In the genomic region with DNA sequence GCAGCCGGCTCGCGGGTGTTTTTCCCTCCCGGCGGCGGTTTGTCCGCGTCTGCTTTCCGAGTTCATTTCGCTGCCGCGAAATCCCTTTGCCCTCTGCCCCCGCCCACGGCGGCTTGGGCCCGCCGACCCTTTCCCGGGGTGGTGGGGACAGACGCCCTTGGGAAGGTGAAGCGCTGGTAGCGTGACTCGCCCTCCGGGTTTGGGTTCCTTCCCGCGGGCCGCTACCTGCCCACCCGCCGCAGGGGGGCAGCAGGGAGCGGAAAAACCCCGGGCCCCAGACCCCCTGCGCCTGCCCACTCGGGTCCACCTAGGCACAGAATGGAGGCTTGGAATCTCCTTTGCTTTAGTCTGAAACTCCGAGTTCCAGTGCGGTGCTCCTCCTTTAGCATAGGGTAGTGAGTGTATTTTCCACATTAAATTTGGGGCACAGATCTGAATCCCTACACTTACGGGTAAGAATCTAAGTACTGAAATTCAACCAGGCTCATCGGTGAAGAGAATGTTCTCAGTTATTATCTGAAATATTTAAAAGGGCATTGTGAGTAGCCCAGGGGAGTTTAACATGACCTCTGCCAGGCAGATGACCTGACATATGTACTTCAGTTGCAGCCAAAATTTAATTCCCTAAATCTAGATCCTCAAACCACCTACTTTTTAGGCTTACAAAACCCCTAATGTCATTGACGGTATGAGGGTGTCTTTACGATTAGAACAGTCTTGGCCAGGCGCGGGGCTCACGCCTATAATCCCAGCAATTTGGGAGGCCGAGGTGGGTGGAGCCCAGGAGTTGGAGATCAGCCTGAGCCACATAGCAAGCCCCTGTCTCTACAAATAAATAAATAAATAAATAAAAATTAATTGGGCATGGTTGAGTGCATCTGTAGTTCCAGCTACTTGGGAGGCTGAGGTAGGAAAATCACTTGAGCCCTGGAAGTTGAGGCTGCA, we compare ENCODE assay signal across 1 cellular context.
TF ChIP-seq lines count a peak whose summit lies in the region.

No MANE protein-coding gene starts in this region.

TF ChIP-seq in K562, 482 proteins besides CTCF, POLR2A, EP300 and RAD21 (continued from another document):
- TF ChIP-seq, protein P1, sequence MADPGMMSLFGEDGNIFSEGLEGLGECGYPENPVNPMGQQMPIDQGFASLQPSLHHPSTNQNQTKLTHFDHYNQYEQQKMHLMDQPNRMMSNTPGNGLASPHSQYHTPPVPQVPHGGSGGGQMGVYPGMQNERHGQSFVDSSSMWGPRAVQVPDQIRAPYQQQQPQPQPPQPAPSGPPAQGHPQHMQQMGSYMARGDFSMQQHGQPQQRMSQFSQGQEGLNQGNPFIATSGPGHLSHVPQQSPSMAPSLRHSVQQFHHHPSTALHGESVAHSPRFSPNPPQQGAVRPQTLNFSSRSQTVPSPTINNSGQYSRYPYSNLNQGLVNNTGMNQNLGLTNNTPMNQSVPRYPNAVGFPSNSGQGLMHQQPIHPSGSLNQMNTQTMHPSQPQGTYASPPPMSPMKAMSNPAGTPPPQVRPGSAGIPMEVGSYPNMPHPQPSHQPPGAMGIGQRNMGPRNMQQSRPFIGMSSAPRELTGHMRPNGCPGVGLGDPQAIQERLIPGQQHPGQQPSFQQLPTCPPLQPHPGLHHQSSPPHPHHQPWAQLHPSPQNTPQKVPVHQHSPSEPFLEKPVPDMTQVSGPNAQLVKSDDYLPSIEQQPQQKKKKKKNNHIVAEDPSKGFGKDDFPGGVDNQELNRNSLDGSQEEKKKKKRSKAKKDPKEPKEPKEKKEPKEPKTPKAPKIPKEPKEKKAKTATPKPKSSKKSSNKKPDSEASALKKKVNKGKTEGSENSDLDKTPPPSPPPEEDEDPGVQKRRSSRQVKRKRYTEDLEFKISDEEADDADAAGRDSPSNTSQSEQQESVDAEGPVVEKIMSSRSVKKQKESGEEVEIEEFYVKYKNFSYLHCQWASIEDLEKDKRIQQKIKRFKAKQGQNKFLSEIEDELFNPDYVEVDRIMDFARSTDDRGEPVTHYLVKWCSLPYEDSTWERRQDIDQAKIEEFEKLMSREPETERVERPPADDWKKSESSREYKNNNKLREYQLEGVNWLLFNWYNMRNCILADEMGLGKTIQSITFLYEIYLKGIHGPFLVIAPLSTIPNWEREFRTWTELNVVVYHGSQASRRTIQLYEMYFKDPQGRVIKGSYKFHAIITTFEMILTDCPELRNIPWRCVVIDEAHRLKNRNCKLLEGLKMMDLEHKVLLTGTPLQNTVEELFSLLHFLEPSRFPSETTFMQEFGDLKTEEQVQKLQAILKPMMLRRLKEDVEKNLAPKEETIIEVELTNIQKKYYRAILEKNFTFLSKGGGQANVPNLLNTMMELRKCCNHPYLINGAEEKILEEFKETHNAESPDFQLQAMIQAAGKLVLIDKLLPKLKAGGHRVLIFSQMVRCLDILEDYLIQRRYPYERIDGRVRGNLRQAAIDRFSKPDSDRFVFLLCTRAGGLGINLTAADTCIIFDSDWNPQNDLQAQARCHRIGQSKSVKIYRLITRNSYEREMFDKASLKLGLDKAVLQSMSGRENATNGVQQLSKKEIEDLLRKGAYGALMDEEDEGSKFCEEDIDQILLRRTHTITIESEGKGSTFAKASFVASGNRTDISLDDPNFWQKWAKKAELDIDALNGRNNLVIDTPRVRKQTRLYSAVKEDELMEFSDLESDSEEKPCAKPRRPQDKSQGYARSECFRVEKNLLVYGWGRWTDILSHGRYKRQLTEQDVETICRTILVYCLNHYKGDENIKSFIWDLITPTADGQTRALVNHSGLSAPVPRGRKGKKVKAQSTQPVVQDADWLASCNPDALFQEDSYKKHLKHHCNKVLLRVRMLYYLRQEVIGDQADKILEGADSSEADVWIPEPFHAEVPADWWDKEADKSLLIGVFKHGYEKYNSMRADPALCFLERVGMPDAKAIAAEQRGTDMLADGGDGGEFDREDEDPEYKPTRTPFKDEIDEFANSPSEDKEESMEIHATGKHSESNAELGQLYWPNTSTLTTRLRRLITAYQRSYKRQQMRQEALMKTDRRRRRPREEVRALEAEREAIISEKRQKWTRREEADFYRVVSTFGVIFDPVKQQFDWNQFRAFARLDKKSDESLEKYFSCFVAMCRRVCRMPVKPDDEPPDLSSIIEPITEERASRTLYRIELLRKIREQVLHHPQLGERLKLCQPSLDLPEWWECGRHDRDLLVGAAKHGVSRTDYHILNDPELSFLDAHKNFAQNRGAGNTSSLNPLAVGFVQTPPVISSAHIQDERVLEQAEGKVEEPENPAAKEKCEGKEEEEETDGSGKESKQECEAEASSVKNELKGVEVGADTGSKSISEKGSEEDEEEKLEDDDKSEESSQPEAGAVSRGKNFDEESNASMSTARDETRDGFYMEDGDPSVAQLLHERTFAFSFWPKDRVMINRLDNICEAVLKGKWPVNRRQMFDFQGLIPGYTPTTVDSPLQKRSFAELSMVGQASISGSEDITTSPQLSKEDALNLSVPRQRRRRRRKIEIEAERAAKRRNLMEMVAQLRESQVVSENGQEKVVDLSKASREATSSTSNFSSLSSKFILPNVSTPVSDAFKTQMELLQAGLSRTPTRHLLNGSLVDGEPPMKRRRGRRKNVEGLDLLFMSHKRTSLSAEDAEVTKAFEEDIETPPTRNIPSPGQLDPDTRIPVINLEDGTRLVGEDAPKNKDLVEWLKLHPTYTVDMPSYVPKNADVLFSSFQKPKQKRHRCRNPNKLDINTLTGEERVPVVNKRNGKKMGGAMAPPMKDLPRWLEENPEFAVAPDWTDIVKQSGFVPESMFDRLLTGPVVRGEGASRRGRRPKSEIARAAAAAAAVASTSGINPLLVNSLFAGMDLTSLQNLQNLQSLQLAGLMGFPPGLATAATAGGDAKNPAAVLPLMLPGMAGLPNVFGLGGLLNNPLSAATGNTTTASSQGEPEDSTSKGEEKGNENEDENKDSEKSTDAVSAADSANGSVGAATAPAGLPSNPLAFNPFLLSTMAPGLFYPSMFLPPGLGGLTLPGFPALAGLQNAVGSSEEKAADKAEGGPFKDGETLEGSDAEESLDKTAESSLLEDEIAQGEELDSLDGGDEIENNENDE (IDR thresholded peaks at IDR 0.05; ENCODE audit: low read depth, low read length), result no peak
- TF ChIP-seq ERF (CRISPR knock-in tag; IDR thresholded peaks at IDR 0.05) (0 out of 2 replicates have a peak, but pooled peaks have one; percentile 12), IRF2 (CRISPR knock-in tag; IDR thresholded peaks at IDR 0.05) (no peak), PHF20 (IDR thresholded peaks at IDR 0.05; ENCODE audit: partially characterized antibody) (peak; percentile 40), EP400 (IDR thresholded peaks at IDR 0.05) (peak; percentile 66; the same call in 1 of the 2 replicates), PHF8 (IDR thresholded peaks at IDR 0.05; ENCODE audit: borderline replicate concordance, low read length) (no peak), NBN (IDR thresholded peaks at IDR 0.05; ENCODE audit: low read depth) (peak; percentile 25; the same call in 1 of the 2 replicates), SETDB1 (IDR thresholded peaks at IDR 0.05; ENCODE audit: low read length) (no peak), HNRNPL (IDR thresholded peaks at IDR 0.05; ENCODE audit: low read depth, low read length) (no peak; the same call in 1 of the 2 replicates), MEF2D (tag; conservative IDR thresholded peaks at IDR 0.05; ENCODE audit: low read depth) (no peak), SRF (CRISPR knock-in tag; IDR thresholded peaks at IDR 0.05) (peak in 1 of 2 experiments; percentile 55; a peak in 1 of 4 replicates), ZNF263 (CRISPR knock-in tag; IDR thresholded peaks at IDR 0.05; ENCODE audit: borderline replicate concordance) (0 out of 2 replicates have a peak, but pooled peaks have one; percentile 5), SAFB (IDR thresholded peaks at IDR 0.05; ENCODE audit: borderline replicate concordance, low read depth, low read length) (peak; percentile 65; the same call in 1 of the 2 replicates)
- TF ChIP-seq, protein P2, sequence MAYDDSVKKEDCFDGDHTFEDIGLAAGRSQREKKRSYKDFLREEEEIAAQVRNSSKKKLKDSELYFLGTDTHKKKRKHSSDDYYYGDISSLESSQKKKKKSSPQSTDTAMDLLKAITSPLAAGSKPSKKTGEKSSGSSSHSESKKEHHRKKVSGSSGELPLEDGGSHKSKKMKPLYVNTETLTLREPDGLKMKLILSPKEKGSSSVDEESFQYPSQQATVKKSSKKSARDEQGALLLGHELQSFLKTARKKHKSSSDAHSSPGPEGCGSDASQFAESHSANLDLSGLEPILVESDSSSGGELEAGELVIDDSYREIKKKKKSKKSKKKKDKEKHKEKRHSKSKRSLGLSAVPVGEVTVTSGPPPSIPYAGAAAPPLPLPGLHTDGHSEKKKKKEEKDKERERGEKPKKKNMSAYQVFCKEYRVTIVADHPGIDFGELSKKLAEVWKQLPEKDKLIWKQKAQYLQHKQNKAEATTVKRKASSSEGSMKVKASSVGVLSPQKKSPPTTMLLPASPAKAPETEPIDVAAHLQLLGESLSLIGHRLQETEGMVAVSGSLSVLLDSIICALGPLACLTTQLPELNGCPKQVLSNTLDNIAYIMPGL (CRISPR knock-in tag; IDR thresholded peaks at IDR 0.05), result 0 out of 2 replicates have a peak, but pooled peaks have one; percentile 10
- TF ChIP-seq, protein P3, sequence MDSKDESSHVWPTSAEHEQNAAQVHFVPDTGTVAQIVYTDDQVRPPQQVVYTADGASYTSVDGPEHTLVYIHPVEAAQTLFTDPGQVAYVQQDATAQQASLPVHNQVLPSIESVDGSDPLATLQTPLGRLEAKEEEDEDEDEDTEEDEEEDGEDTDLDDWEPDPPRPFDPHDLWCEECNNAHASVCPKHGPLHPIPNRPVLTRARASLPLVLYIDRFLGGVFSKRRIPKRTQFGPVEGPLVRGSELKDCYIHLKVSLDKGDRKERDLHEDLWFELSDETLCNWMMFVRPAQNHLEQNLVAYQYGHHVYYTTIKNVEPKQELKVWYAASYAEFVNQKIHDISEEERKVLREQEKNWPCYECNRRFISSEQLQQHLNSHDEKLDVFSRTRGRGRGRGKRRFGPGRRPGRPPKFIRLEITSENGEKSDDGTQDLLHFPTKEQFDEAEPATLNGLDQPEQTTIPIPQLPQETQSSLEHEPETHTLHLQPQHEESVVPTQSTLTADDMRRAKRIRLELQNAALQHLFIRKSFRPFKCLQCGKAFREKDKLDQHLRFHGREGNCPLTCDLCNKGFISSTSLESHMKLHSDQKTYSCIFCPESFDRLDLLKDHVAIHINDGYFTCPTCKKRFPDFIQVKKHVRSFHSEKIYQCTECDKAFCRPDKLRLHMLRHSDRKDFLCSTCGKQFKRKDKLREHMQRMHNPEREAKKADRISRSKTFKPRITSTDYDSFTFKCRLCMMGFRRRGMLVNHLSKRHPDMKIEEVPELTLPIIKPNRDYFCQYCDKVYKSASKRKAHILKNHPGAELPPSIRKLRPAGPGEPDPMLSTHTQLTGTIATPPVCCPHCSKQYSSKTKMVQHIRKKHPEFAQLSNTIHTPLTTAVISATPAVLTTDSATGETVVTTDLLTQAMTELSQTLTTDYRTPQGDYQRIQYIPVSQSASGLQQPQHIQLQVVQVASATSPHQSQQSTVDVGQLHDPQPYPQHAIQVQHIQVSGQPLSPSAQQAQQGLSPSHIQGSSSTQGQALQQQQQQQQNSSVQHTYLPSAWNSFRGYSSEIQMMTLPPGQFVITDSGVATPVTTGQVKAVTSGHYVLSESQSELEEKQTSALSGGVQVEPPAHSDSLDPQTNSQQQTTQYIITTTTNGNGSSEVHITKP (IDR thresholded peaks at IDR 0.05; ENCODE audit: partially characterized antibody), result peak; percentile 54
- TF ChIP-seq, protein P4, sequence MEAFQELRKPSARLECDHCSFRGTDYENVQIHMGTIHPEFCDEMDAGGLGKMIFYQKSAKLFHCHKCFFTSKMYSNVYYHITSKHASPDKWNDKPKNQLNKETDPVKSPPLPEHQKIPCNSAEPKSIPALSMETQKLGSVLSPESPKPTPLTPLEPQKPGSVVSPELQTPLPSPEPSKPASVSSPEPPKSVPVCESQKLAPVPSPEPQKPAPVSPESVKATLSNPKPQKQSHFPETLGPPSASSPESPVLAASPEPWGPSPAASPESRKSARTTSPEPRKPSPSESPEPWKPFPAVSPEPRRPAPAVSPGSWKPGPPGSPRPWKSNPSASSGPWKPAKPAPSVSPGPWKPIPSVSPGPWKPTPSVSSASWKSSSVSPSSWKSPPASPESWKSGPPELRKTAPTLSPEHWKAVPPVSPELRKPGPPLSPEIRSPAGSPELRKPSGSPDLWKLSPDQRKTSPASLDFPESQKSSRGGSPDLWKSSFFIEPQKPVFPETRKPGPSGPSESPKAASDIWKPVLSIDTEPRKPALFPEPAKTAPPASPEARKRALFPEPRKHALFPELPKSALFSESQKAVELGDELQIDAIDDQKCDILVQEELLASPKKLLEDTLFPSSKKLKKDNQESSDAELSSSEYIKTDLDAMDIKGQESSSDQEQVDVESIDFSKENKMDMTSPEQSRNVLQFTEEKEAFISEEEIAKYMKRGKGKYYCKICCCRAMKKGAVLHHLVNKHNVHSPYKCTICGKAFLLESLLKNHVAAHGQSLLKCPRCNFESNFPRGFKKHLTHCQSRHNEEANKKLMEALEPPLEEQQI (IDR thresholded peaks at IDR 0.05), result no peak
- TF ChIP-seq, protein P5, sequence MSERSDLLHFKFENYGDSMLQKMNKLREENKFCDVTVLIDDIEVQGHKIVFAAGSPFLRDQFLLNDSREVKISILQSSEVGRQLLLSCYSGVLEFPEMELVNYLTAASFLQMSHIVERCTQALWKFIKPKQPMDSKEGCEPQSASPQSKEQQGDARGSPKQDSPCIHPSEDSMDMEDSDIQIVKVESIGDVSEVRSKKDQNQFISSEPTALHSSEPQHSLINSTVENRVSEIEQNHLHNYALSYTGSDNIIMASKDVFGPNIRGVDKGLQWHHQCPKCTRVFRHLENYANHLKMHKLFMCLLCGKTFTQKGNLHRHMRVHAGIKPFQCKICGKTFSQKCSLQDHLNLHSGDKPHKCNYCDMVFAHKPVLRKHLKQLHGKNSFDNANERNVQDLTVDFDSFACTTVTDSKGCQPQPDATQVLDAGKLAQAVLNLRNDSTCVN (CRISPR knock-in tag; IDR thresholded peaks at IDR 0.05), result no peak
